ENCODE assay signal across 22 cellular contexts in genomic region chr16:56094231-56094630, GRCh38.
"Had no signal": no experiment of that assay in that cellular context is flagged by ENCODE, and none has a peak within 500 bp of the region (broad histone marks: within the 10 kb centered on the region; RNA-seq: fewer than 3 reads in every experiment).

No MANE protein-coding gene starts in this region.

- ATAC-seq: activated T-helper 17 cell treated with anti-CD3 and anti-CD28 coated beads, Interleukin-2, amount 50 U/mL, for 72 hours; PC-3; T-helper 17 cell had no signal

- DNase-seq: activated CD4-positive, alpha-beta memory T cell treated with anti-CD3 and anti-CD28 coated beads for 36 hours; activated CD4-positive, alpha-beta T cell treated with anti-CD3 and anti-CD28 coated beads, Interleukin-2, amount 10 ng/mL, durations not matched to agents 7 days and 5 days; activated CD4-positive, CD25-positive, alpha-beta regulatory T cell; activated CD8-positive, alpha-beta memory T cell treated with anti-CD3 and anti-CD28 coated beads for 24 hours; activated gamma-delta T cell; activated naive CD4-positive, alpha-beta T cell treated with anti-CD3 and anti-CD28 coated beads for 36 hours; activated T-cell treated with anti-CD3 and anti-CD28 coated beads, Interleukin-2, amount 50 U/mL, for 48 hours; amygdala; brain microvascular endothelial cell; Kasumi-1; NCI-H1105 treated with DMSO at 0.1 percent for 48 hours; NCI-H1436 treated with DMSO at 0.1 percent for 48 hours; NCI-H187; NCI-H2081; NCI-H226; NCI-H510A; NCI-H526 treated with DMSO at 0.1 percent for 48 hours; PC-3; SHP77; T-helper 17 cell; T1000 had no signal
